In genomic region chr9:133955821-133956411, GRCh38 we compare ENCODE assay signal across 8 cellular contexts. TPM values are rescaled to one million over a fixed set of nuclear protein-coding genes. Genes with fewer than 3 reads are reported as not detected.
DNase-seq lines count a peak whose midpoint lies in the region; ATAC-seq lines count a peak whose summit lies in the region.

No MANE protein-coding gene starts in this region.

- H3K27me3 ChIP-seq in SJCRH30 (no peaks in the 10 kb centered on the region), muscle layer of duodenum (ENCODE audit: low read depth, low read length) (no peaks in the 10 kb centered on the region)

- peaks cover 15% of the 10 kb centered on the region for H3K4me1 Mint-ChIP-seq in central memory CD8-positive, alpha-beta T cell

- peaks cover 1% of the 10 kb centered on the region for H3K36me3 Mint-ChIP-seq in central memory CD8-positive, alpha-beta T cell (ENCODE audit: insufficient read depth)

- H3K9me3 ChIP-seq in SJCRH30 (replicated peaks) (no peaks in the 10 kb centered on the region), muscle layer of duodenum (ENCODE audit: control insufficient read depth in 1 of 2, low read length in 2 of 2) (no peaks in the 10 kb centered on the region)

- H3K27ac Mint-ChIP-seq in central memory CD8-positive, alpha-beta T cell (ENCODE audit: low read depth) = no peak overlapping the region

- peaks cover 25% of the 10 kb centered on the region for H3K27me3 Mint-ChIP-seq in central memory CD8-positive, alpha-beta T cell

- H3K27ac ChIP-seq in SJCRH30 = peak overlapping the region; percentile 47
- peak overlapping the region; percentile 16 for H3K27ac ChIP-seq in muscle layer of duodenum (ENCODE audit: low read length)

- ATAC-seq in GM18498 (IDR thresholded peaks at IDR 0.05; ENCODE audit: unreplicated experiment) (peak; percentile 42), HG03460 (IDR thresholded peaks at IDR 0.05; ENCODE audit: unreplicated experiment) (no peak), GM18517 (IDR thresholded peaks at IDR 0.05; ENCODE audit: unreplicated experiment) (no peak)
- ATAC-seq in central memory CD8-positive, alpha-beta T cell (replicated peaks; ENCODE audit: extremely low read depth, poor library complexity, severe bottlenecking) = no peak

- H3K4me3 ChIP-seq in SJCRH30 (no peak overlapping the region), muscle layer of duodenum (ENCODE audit: low read depth in 1 of 2, low read length in 2 of 2) (no peak overlapping the region)

- DNase-seq in SJCRH30 (peak; percentile 61 to 67), NCI-H748 (lab: John Stamatoyannopoulos, UW; ENCODE audit: unreplicated experiment) (no peak), NCI-H146 (lab: John Stamatoyannopoulos, UW) (no peak)
- DNase-seq in central memory CD8-positive, alpha-beta T cell (ENCODE audit: low spot score in 2 of 2) = no peak

- H3K4me1 ChIP-seq in SJCRH30 (peaks cover 45% of the 10 kb centered on the region), muscle layer of duodenum (ENCODE audit: control insufficient read depth in 1 of 2, insufficient read depth in 2 of 2, low read length in 2 of 2) (peaks cover 5 to 17% of the 10 kb centered on the region in 2 donors)

- H3K9me3 Mint-ChIP-seq in central memory CD8-positive, alpha-beta T cell = no peaks in the 10 kb centered on the region

- H3K36me3 ChIP-seq in SJCRH30 = no peaks in the 10 kb centered on the region
- H3K36me3 ChIP-seq in muscle layer of duodenum (ENCODE audit: control insufficient read depth in 1 of 2, insufficient read depth in 2 of 2, low read length in 2 of 2) = no peaks in the 10 kb centered on the region

- H3K4me3 Mint-ChIP-seq in central memory CD8-positive, alpha-beta T cell = peak overlapping the region; percentile 62

RNA-seq across cellular contexts. Expression of gene VAV2, which starts 36.2 kb away (rescaled TPM):
- 24.0 and 28.0 TPM in 2 replicates for total RNA-seq in SJCRH30 (2014; rRNA removed; shearing (Covaris generic))

Comparison
In these comparisons a context has a peak if more than half of its experiments do, and no peak if none do; other contexts are left out.
1. DNase-seq: peak in SJCRH30 (2 of 2); none in central memory CD8-positive, alpha-beta T cell (0 of 2), NCI-H748 (single experiment) and NCI-H146 (single experiment).